In genomic region chr2:65130440-65131175, GRCh38 we compare ENCODE assay signal across 1 cellular context.
TF ChIP-seq lines count a peak whose summit lies in the region.

No MANE protein-coding gene starts in this region.

TF ChIP-seq in GM12878, 131 proteins besides CTCF, POLR2A, EP300 and RAD21 (continued from another document):
- TF ChIP-seq SREBF2 (IDR thresholded peaks at IDR 0.05; ENCODE audit: low read length) (no peak), SRF (IDR thresholded peaks at IDR 0.05; ENCODE audit: low read depth in 2 of 2, low read length in 2 of 2) (0 out of 4 replicates have a peak, but pooled peaks of 1 of the 2 experiments have one; percentile 3), BACH1 (IDR thresholded peaks at IDR 0.05; ENCODE audit: borderline replicate concordance) (0 out of 2 replicates have a peak, but pooled peaks have one; percentile 20), CHD1 (IDR thresholded peaks at IDR 0.05; ENCODE audit: low read depth, low read length) (no peak), LARP7 (IDR thresholded peaks at IDR 0.05) (peak; percentile 66), ATF7 (IDR thresholded peaks at IDR 0.05; ENCODE audit: low read depth) (no peak), ZBTB40 (IDR thresholded peaks at IDR 0.05; ENCODE audit: borderline replicate concordance) (0 out of 2 replicates have a peak, but pooled peaks have one; percentile 14), TCF12 (IDR thresholded peaks at IDR 0.05; ENCODE audit: low read depth, low read length) (no peak), CREM (IDR thresholded peaks at IDR 0.05; ENCODE audit: low read depth) (peak; percentile 74; the same call in 1 of the 2 replicates)
